12 cellular contexts compared by ENCODE assay signal in the genomic region with DNA sequence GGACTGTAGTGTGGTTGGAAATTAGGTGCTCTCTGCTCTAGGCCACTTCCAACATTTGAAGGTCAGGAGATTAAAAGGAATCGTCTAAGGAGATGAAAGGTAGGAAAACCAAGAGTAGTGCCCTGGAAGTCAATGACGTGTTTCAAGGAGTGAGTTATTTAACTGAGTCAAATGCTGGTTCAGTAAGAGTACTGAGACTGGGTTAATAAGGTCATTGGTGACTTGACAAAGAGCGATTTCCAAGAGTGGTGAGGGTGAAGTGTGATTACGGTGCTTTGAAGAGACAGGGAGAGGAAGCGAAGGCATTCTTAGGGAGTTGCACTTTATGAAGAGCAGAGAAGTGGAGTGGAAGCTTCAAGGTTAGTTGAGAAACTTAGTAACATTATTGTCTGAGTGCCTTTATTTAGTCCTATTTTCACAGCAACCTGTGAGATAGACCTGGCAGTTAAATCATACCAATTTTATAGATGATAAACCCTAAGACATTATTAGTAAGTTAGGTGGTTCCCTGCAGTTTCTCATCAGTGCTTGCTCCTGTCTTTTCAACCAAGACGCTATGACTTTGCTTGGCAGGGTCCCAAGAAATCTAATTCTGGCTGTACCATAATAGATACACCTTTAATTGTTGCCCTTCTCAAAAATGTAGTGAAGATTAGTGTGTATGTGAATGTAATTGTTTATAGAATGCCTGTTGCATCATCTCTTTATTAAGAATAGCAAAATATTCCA. TPM values are rescaled to one million over a fixed set of nuclear protein-coding genes. Genes with fewer than 3 reads are reported as not detected.
A peak's percentile ranks its signal among the peaks of the same experiment; 100 is the strongest.
DNase-seq lines count a peak whose midpoint lies in the region; ATAC-seq, FAIRE-seq and TF ChIP-seq lines count a peak whose summit lies in the region.
"Had no signal": no experiment of that assay in that cellular context is flagged by ENCODE, and none has a peak within 500 bp of the region (broad histone marks: within the 10 kb centered on the region; RNA-seq: fewer than 3 reads in every experiment).

No MANE protein-coding gene starts in this region.

- peak overlapping the region; percentile 75 for H3K4me3 Mint-ChIP-seq in activated naive CD8-positive, alpha-beta T cell
- peak overlapping the region in 1 of 2 donors; percentile 23 for H3K4me3 Mint-ChIP-seq in stimulated activated naive B cell treated with anti-CD40 and anti-IgM and Interleukin-4, amounts not matched to agents 10 μg/mL and 1 μg/mL and 100 μg/mL, for 72 hours

- H3K27ac Mint-ChIP-seq in activated naive CD8-positive, alpha-beta T cell: peak overlapping the region; percentile 37
- no peak overlapping the region for H3K27ac Mint-ChIP-seq in stimulated activated naive B cell treated with anti-CD40 and anti-IgM and Interleukin-4, amounts not matched to agents 10 μg/mL and 1 μg/mL and 100 μg/mL, for 72 hours

- H2AFZ ChIP-seq in HepG2 (ENCODE audit: low read length) (no peak overlapping the region), hepatocyte (no peak overlapping the region)

- H3K4me3 ChIP-seq in HepG2 (replicated peaks in 1 of 3; ENCODE audit: insufficient read depth in 1 of 3, low read depth in 2 of 3, low read length in 3 of 3) (no peak overlapping the region), right lobe of liver (no peak overlapping the region), hepatocyte (no peak overlapping the region)

- POLR2A ChIA-PET in HepG2 (lab: Yijun Ruan, JAX): no interaction called here

- H3K27ac ChIP-seq in HepG2 (ENCODE audit: extremely low read length, insufficient read depth, low read length) (no peak overlapping the region), right lobe of liver (no peak overlapping the region), hepatocyte (no peak overlapping the region)
- H3K27ac ChIP-seq: pancreas had no signal

- no peak overlapping the region for H3K9ac ChIP-seq in HepG2 (ENCODE audit: insufficient read depth, low read depth, low read length)

- ATAC-seq in HepG2: no peak
- no peak for ATAC-seq in right lobe of liver
- no peak for ATAC-seq in stimulated activated naive B cell treated with anti-CD40 and anti-IgM and Interleukin-4, amounts not matched to agents 10 μg/mL and 1 μg/mL and 100 μg/mL, for 72 hours (replicated peaks)
- ATAC-seq: HCT116, pancreas had no signal

- H3K27me3 ChIP-seq in HepG2 (ENCODE audit: control insufficient read depth in 1 of 2, insufficient read depth in 2 of 2, low read length in 2 of 2) (no peaks in the 10 kb centered on the region), right lobe of liver (no peaks in the 10 kb centered on the region), hepatocyte (no peaks in the 10 kb centered on the region)
- H3K27me3 ChIP-seq: pancreas had no signal

- H3K9me2 ChIP-seq in hepatocyte (replicated peaks; ENCODE audit: insufficient read depth): no peaks in the 10 kb centered on the region

- intact Hi-C loops in HepG2 (cut with micrococcal nuclease; ENCODE audit: unreplicated experiment) (no loop called here), right lobe of liver (cut with DNase I) (no loop called here)

- TF ChIP-seq EP300 in HepG2 (IDR thresholded peaks at IDR 0.05; ENCODE audit: low read depth in 2 of 2, low read length in 2 of 2): no peak
- TF ChIP-seq EP300 in HepG2 (CRISPR knock-in tag; IDR thresholded peaks at IDR 0.05; ENCODE audit: borderline replicate concordance): no peak

- no TSS peak for BruUV-seq in HepG2 (replicated peaks; lab: Mats Ljungman, UMichigan)

- TF ChIP-seq CTCF in HepG2 (CRISPR knock-in tag; IDR thresholded peaks at IDR 0.05): no peak
- TF ChIP-seq CTCF in right lobe of liver (IDR thresholded peaks at IDR 0.05): no peak
- TF ChIP-seq CTCF in hepatocyte (IDR thresholded peaks at IDR 0.05; ENCODE audit: poor library complexity): no peak

- TF ChIP-seq POLR2A in HepG2 (IDR thresholded peaks at IDR 0.05; ENCODE audit: insufficient read depth in 1 of 2, low read depth in 2 of 2, low read length in 2 of 2) (no peak; a peak in 1 of 4 replicates), right lobe of liver (IDR thresholded peaks at IDR 0.05) (no peak)

- peaks cover 81% of the 10 kb centered on the region for H3K79me2 ChIP-seq in HepG2 (ENCODE audit: insufficient read depth, low read length)
- H3K79me2 ChIP-seq in hepatocyte: peaks cover 100% of the 10 kb centered on the region

- peaks cover 10% of the 10 kb centered on the region for H3K36me3 Mint-ChIP-seq in activated naive CD8-positive, alpha-beta T cell
- H3K36me3 Mint-ChIP-seq in stimulated activated naive B cell treated with anti-CD40 and anti-IgM and Interleukin-4, amounts not matched to agents 10 μg/mL and 1 μg/mL and 100 μg/mL, for 72 hours: peaks cover 26 to 38% of the 10 kb centered on the region in 2 donors

- 91% methylated on average over 6 of the region's 6 CpGs for WGBS in HepG2 (ENCODE audit: low lambda C conversion rate)
- 43% methylated on average over 6 of the region's 6 CpGs for WGBS in right lobe of liver (ENCODE audit: insufficient coverage, low coverage, low lambda C conversion rate, missing lambda C conversion rate)
- WGBS in hepatocyte (ENCODE audit: low lambda C conversion rate, missing lambda C conversion rate): 81% methylated on average over 6 of the region's 6 CpGs

- peaks cover 58% of the 10 kb centered on the region for H3K4me1 Mint-ChIP-seq in activated naive CD8-positive, alpha-beta T cell (ENCODE audit: low read depth)
- H3K4me1 Mint-ChIP-seq in stimulated activated naive B cell treated with anti-CD40 and anti-IgM and Interleukin-4, amounts not matched to agents 10 μg/mL and 1 μg/mL and 100 μg/mL, for 72 hours: peaks cover 18 to 27% of the 10 kb centered on the region in 2 donors

- H4K20me1 ChIP-seq in HepG2 (ENCODE audit: insufficient read depth, low read length): peaks cover 75% of the 10 kb centered on the region
- H4K20me1 ChIP-seq in hepatocyte (ENCODE audit: insufficient read depth, poor library complexity, severe bottlenecking): peaks cover 99% of the 10 kb centered on the region

- CTCF ChIA-PET in HepG2 (lab: Yijun Ruan, JAX; ENCODE audit: low intra/inter-chr PET ratio, low total read pairs): no interaction called here

- in situ Hi-C loops in HepG2 (cut with HindIII; ENCODE audit: extremely low pct_ligation_motif_present, low pct_unique_long_range_greater_than_20kb): no loop called here

- H3K9me3 Mint-ChIP-seq in activated naive CD8-positive, alpha-beta T cell (ENCODE audit: low read depth): no peaks in the 10 kb centered on the region
- H3K9me3 Mint-ChIP-seq in stimulated activated naive B cell treated with anti-CD40 and anti-IgM and Interleukin-4, amounts not matched to agents 10 μg/mL and 1 μg/mL and 100 μg/mL, for 72 hours: no peaks in the 10 kb centered on the region

- H3K9me3 ChIP-seq in HepG2 (ENCODE audit: low read length): no peaks in the 10 kb centered on the region
- H3K9me3 ChIP-seq in right lobe of liver: no peaks in the 10 kb centered on the region
- no peaks in the 10 kb centered on the region for H3K9me3 ChIP-seq in hepatocyte (ENCODE audit: low read depth)
- H3K9me3 ChIP-seq: pancreas had no signal

- no peaks in the 10 kb centered on the region for H3K27me3 Mint-ChIP-seq in activated naive CD8-positive, alpha-beta T cell
- no peaks in the 10 kb centered on the region for H3K27me3 Mint-ChIP-seq in stimulated activated naive B cell treated with anti-CD40 and anti-IgM and Interleukin-4, amounts not matched to agents 10 μg/mL and 1 μg/mL and 100 μg/mL, for 72 hours

- H3K4me2 ChIP-seq in HepG2 (ENCODE audit: low read depth, low read length): peak overlapping the region; percentile 31
- H3K4me2 ChIP-seq in hepatocyte: peak overlapping the region; percentile 89

- DNase-seq in HepG2 (ENCODE audit: low spot score): no peak
- DNase-seq in right lobe of liver: no peak
- no peak for DNase-seq in hepatocyte (ENCODE audit: low spot score)
- DNase-seq in stimulated activated naive B cell treated with anti-CD40 and anti-IgM and Interleukin-4, amounts not matched to agents 10 μg/mL and 1 μg/mL and 100 μg/mL, for 72 hours: no peak
- DNase-seq in stimulated activated CD8-positive, alpha-beta memory T cell treated with anti-CD3 and anti-CD28 coated beads, Interleukin-4, amount 100 ng/mL, for 48 hours: no peak
- no peak for DNase-seq in NCI-H2171 treated with DMSO at 0.1 percent for 48 hours (lab: John Stamatoyannopoulos, UW)
- DNase-seq in NCI-H1694 treated with DMSO at 0.1 percent for 48 hours (lab: John Stamatoyannopoulos, UW): no peak
- DNase-seq: anterior cingulate cortex, hippocampal formation, pancreas had no signal

- FAIRE-seq in HepG2 (lab: Jason Lieb, UNC): no peak
- FAIRE-seq: pancreas had no signal

- peaks cover 47% of the 10 kb centered on the region for H3K4me1 ChIP-seq in HepG2 (ENCODE audit: insufficient read depth, low read length)
- peaks cover 0 to 45% (median 13%) of the 10 kb centered on the region in 4 donors for H3K4me1 ChIP-seq in right lobe of liver
- peaks cover 25% of the 10 kb centered on the region for H3K4me1 ChIP-seq in hepatocyte (ENCODE audit: insufficient read depth)

- peaks cover 18 to 63% of the 10 kb centered on the region in 2 experiments for H3K36me3 ChIP-seq in HepG2 (replicated peaks in 1 of 2; ENCODE audit: control insufficient read depth in 1 of 2, insufficient read depth in 2 of 2, low read length in 2 of 2)
- peaks cover 9 to 72% (median 20%) of the 10 kb centered on the region in 4 donors for H3K36me3 ChIP-seq in right lobe of liver
- H3K36me3 ChIP-seq in hepatocyte (replicated peaks; ENCODE audit: insufficient read depth, low read depth): peaks cover 5% of the 10 kb centered on the region

- no peak for TF ChIP-seq RAD21 in HepG2 (CRISPR knock-in tag; IDR thresholded peaks at IDR 0.05)

RNA-seq across cellular contexts. Expression of a gene that starts 5.9 kb away (rescaled TPM):
- total RNA-seq in HepG2 (2016; rRNA removed; fragmentation: Illumina TruSeq; extraction: Trizol) (164 and 194 TPM in 2 replicates), right lobe of liver (10 to 100 TPM; 48.0 to 91.1 (median 68.7) TPM), hepatocyte (138 and 161 TPM in 2 replicates)
- 40.6 and 48.2 TPM in 2 replicates for total RNA-seq in HepG2 (2016; cell fraction: cytosol; rRNA removed; fragmentation: Illumina TruSeq; extraction: Trizol; ENCODE audit: low read depth)
- 167 and 194 TPM in 2 replicates for total RNA-seq in HepG2 (2016; cell fraction: insoluble cytoplasmic fraction; rRNA removed; fragmentation: Illumina TruSeq; extraction: Trizol)
- 70.7 and 78.1 TPM in 2 replicates for total RNA-seq in HepG2 (2016; cell fraction: membrane; rRNA removed; fragmentation: Illumina TruSeq; extraction: Trizol)
- 198 and 199 TPM in 2 replicates for total RNA-seq in HepG2 (2016; cell fraction: nucleus; rRNA removed; fragmentation: Illumina TruSeq; extraction: Trizol)
- polyA plus RNA-seq in HepG2 (2011; rRNA removed) (140 and 150 TPM in 2 replicates), hepatocyte (137 and 138 TPM in 2 replicates)
- polyA plus RNA-seq in HepG2 (2011; cell fraction: cytosol; rRNA removed): 114 and 115 TPM in 2 replicates
- 159 and 219 TPM in 2 replicates for polyA plus RNA-seq in HepG2 (2011; cell fraction: nucleus; rRNA removed)
- 92.3 and 112 TPM in 2 replicates for polyA plus RNA-seq in HepG2 (2012)
- polyA plus RNA-seq in HepG2 (2016; cell fraction: cytosol; fragmentation: Illumina TruSeq; extraction: Trizol; ENCODE audit: low read depth): 18.1 and 20.9 TPM in 2 replicates
- 223 and 226 TPM in 2 replicates for polyA plus RNA-seq in HepG2 (2016; cell fraction: insoluble cytoplasmic fraction; fragmentation: Illumina TruSeq; extraction: Trizol; ENCODE audit: low read depth)
- polyA plus RNA-seq in HepG2 (2016; cell fraction: membrane; fragmentation: Illumina TruSeq; extraction: Trizol; ENCODE audit: low read depth): 45.3 and 50.8 TPM in 2 replicates
- 168 and 187 TPM in 2 replicates for polyA plus RNA-seq in HepG2 (2016; cell fraction: nucleus; fragmentation: Illumina TruSeq; extraction: Trizol; ENCODE audit: insufficient read depth, low read depth)
- 218 and 342 TPM in 2 replicates for polyA minus RNA-seq in HepG2 (2011; rRNA and poly(A)+ RNA removed; ENCODE audit: low replicate concordance)
- 88.9 and 92.0 TPM in 2 replicates for polyA minus RNA-seq in HepG2 (2011; cell fraction: cytosol; rRNA and poly(A)+ RNA removed)
- polyA minus RNA-seq in HepG2 (2011; cell fraction: nucleus; rRNA and poly(A)+ RNA removed): 313 and 333 TPM in 2 replicates

RNA-seq across cellular contexts. Expression of a gene that starts 13.8 kb away (rescaled TPM):
- total RNA-seq in HepG2 (2016; rRNA removed; fragmentation: Illumina TruSeq; extraction: Trizol) (33.0 and 41.9 TPM in 2 replicates), right lobe of liver (1 to 10 TPM; 7.1 to 8.9 (median 7.3) TPM), hepatocyte (20.1 and 25.7 TPM in 2 replicates)
- total RNA-seq in HepG2 (2016; cell fraction: cytosol; rRNA removed; fragmentation: Illumina TruSeq; extraction: Trizol; ENCODE audit: low read depth): 9.0 and 9.5 TPM in 2 replicates
- total RNA-seq in HepG2 (2016; cell fraction: insoluble cytoplasmic fraction; rRNA removed; fragmentation: Illumina TruSeq; extraction: Trizol): 34.7 and 41.5 TPM in 2 replicates
- 11.8 and 12.8 TPM in 2 replicates for total RNA-seq in HepG2 (2016; cell fraction: membrane; rRNA removed; fragmentation: Illumina TruSeq; extraction: Trizol)
- total RNA-seq in HepG2 (2016; cell fraction: nucleus; rRNA removed; fragmentation: Illumina TruSeq; extraction: Trizol): 18.9 and 25.5 TPM in 2 replicates
- polyA plus RNA-seq in HepG2 (2011; rRNA removed) (13.4 and 16.2 TPM in 2 replicates), hepatocyte (13.5 and 16.0 TPM in 2 replicates)
- polyA plus RNA-seq in HepG2 (2011; cell fraction: cytosol; rRNA removed): 9.4 and 10.6 TPM in 2 replicates
- polyA plus RNA-seq in HepG2 (2011; cell fraction: nucleus; rRNA removed): 14.6 and 14.9 TPM in 2 replicates
- 16.5 and 22.8 TPM in 2 replicates for polyA plus RNA-seq in HepG2 (2012)
- 4.4 and 6.4 TPM in 2 replicates for polyA plus RNA-seq in HepG2 (2016; cell fraction: cytosol; fragmentation: Illumina TruSeq; extraction: Trizol; ENCODE audit: low read depth)
- polyA plus RNA-seq in HepG2 (2016; cell fraction: insoluble cytoplasmic fraction; fragmentation: Illumina TruSeq; extraction: Trizol; ENCODE audit: low read depth): 30.1 and 31.8 TPM in 2 replicates
- polyA plus RNA-seq in HepG2 (2016; cell fraction: membrane; fragmentation: Illumina TruSeq; extraction: Trizol; ENCODE audit: low read depth): 6.8 and 8.1 TPM in 2 replicates
- 37.3 and 41.0 TPM in 2 replicates for polyA plus RNA-seq in HepG2 (2016; cell fraction: nucleus; fragmentation: Illumina TruSeq; extraction: Trizol; ENCODE audit: insufficient read depth, low read depth)
- polyA minus RNA-seq in HepG2 (2011; rRNA and poly(A)+ RNA removed; ENCODE audit: low replicate concordance): 8.8 and 11.5 TPM in 2 replicates
- polyA minus RNA-seq in HepG2 (2011; cell fraction: cytosol; rRNA and poly(A)+ RNA removed): 6.3 and 6.9 TPM in 2 replicates
- 8.2 and 15.4 TPM in 2 replicates for polyA minus RNA-seq in HepG2 (2011; cell fraction: nucleus; rRNA and poly(A)+ RNA removed)
